In the genomic region with DNA sequence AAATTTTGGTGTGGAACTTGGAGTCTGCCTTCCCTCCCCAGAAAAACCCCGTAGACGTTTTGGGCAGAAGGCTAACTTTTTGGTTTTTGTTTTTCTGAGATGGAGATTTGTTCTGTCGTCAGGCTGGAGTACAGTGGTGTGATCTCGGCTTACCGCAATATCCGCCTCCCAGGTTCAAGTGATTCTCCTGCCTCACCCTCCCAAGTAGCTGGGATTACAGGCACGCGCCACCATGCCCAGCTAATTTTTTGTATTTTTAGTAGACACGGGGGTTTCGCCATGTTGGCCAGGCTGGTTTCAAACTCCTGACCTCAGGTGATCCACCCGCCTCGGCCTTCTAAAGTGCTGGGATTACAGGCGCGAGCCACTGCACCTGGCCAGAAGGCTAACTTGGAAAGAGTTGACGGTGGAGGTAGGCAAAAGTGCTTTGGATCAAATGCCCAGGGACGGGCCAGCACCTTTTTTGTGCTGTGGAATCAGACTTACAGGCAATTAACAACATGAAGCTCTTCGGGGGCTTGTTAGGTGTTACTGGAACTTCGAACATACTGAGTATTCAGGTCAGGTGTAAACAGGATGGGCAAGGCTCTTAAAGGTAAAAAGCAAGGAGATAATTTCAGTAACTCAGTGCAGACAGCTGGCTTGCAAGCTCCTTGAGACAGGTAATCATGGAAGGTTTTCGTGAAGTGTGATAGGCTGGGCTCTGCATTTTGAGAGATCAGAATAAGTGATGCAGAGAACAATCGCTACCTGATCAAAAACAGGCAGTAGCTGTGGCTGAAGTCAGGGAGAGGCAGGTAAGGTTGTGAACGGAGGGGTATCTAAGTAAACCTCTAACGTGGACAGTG, we compare ENCODE assay signal across 1 cellular context.
A peak's percentile ranks its signal among the peaks of the same experiment; 100 is the strongest.
TF ChIP-seq lines count a peak whose summit lies in the region.

No MANE protein-coding gene starts in this region.

TF ChIP-seq in WTC11, 78 proteins besides CTCF, POLR2A, EP300 and RAD21 (continued from another document):
- TF ChIP-seq, protein P1, sequence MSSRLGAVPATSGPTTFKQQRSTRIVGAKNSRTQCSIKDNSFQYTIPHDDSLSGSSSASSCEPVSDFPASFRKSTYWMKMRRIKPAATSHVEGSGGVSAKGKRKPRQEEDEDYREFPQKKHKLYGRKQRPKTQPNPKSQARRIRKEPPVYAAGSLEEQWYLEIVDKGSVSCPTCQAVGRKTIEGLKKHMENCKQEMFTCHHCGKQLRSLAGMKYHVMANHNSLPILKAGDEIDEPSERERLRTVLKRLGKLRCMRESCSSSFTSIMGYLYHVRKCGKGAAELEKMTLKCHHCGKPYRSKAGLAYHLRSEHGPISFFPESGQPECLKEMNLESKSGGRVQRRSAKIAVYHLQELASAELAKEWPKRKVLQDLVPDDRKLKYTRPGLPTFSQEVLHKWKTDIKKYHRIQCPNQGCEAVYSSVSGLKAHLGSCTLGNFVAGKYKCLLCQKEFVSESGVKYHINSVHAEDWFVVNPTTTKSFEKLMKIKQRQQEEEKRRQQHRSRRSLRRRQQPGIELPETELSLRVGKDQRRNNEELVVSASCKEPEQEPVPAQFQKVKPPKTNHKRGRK (CRISPR knock-in tag; IDR thresholded peaks at IDR 0.05; ENCODE audit: borderline replicate concordance) = no peak
- TF ChIP-seq, protein P2, sequence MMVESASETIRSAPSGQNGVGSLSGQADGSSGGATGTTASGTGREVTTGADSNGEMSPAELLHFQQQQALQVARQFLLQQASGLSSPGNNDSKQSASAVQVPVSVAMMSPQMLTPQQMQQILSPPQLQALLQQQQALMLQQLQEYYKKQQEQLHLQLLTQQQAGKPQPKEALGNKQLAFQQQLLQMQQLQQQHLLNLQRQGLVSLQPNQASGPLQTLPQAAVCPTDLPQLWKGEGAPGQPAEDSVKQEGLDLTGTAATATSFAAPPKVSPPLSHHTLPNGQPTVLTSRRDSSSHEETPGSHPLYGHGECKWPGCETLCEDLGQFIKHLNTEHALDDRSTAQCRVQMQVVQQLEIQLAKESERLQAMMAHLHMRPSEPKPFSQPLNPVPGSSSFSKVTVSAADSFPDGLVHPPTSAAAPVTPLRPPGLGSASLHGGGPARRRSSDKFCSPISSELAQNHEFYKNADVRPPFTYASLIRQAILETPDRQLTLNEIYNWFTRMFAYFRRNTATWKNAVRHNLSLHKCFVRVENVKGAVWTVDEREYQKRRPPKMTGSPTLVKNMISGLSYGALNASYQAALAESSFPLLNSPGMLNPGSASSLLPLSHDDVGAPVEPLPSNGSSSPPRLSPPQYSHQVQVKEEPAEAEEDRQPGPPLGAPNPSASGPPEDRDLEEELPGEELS (CRISPR knock-in tag; IDR thresholded peaks at IDR 0.05) = no peak
- TF ChIP-seq ZNF671 (CRISPR knock-in tag; IDR thresholded peaks at IDR 0.05) (0 out of 2 replicates have a peak, but pooled peaks have one; percentile 29), ZNF121 (CRISPR knock-in tag; IDR thresholded peaks at IDR 0.05) (no peak)
TF ChIP-seq in WTC11: peak in this region for 1.
